Comparison of ENCODE assay signal across 12 cellular contexts in the genomic region with DNA sequence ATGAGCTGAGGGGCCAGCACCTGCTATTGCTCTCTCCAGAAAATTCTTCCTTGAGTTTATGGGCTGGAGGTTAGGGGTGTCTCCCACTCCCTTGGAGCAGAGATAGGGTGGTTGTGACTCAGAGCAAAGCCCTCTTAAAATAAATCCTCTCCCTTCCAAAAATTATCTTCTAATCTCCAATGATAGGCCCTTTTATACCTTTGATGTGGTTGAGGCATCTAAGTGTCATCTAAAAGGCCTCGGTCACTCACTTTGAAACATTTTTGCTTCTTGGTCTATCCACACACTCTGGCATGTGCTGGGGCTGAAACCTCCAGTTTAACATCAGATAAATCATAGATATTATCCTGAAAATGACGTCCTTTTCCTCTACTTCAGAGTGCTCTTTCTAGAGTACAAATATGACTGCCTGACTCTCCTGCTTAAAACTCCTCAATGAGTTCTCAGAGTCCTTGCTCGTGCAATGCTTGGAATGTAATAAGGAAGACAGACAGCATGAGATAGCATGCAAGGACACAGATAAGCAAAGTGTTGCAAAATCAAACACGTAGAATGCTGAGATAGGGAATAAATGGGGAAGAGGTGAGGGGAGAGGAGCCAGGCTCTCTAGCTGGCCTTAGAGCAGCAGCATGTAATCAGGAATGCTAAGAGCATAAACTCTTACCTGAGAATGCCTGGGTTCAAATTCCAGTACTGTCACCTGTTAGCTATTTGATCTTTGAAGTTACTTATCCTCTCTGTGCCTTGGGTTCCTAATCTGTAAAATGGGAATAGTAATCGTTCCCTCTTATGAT.
DNase-seq lines count a peak whose midpoint lies in the region; ATAC-seq and TF ChIP-seq lines count a peak whose summit lies in the region.
"Had no signal": no experiment of that assay in that cellular context is flagged by ENCODE, and none has a peak within 500 bp of the region (broad histone marks: within the 10 kb centered on the region; RNA-seq: fewer than 3 reads in every experiment).

No MANE protein-coding gene starts in this region.

- H3K27me3 ChIP-seq in left ventricle myocardium inferior (ENCODE audit: low read depth) (no peaks in the 10 kb centered on the region), lower lobe of right lung (ENCODE audit: low read depth) (no peaks in the 10 kb centered on the region), upper lobe of right lung (no peaks in the 10 kb centered on the region)
- H3K27me3 ChIP-seq: tibial artery had no signal

- H3K36me3 Mint-ChIP-seq in chondrocyte (ENCODE audit: low read depth): no peaks in the 10 kb centered on the region
- no peaks in the 10 kb centered on the region for H3K36me3 Mint-ChIP-seq in nephron progenitor cell (ENCODE audit: low read depth)

- H3K27ac ChIP-seq in left ventricle myocardium inferior (replicated peaks): no peak overlapping the region
- peak overlapping the region; percentile 9 for H3K27ac ChIP-seq in lower lobe of right lung
- H3K27ac ChIP-seq in upper lobe of right lung: no peak overlapping the region
- H3K27ac ChIP-seq: tibial artery, VCaP had no signal

- no peak for DNase-seq in Right ventricle myocardium superior
- no peak for DNase-seq in left ventricle myocardium inferior
- DNase-seq in chondrocyte (ENCODE audit: low spot score): no peak
- DNase-seq in lower lobe of right lung: no peak
- no peak for DNase-seq in upper lobe of right lung
- DNase-seq in nephron progenitor cell: no peak
- DNase-seq in activated CD8-positive, alpha-beta memory T cell treated with anti-CD3 and anti-CD28 coated beads, Interleukin-2, amount 50 U/mL, for 4 hours: no peak
- DNase-seq: activated naive CD8-positive, alpha-beta T cell treated with anti-CD3 and anti-CD28 coated beads, Interleukin-2, amount 50 U/mL, for 24 hours; tibial artery had no signal

- H3K9me3 Mint-ChIP-seq in chondrocyte (ENCODE audit: low read depth): no peaks in the 10 kb centered on the region
- H3K9me3 Mint-ChIP-seq in nephron progenitor cell: no peaks in the 10 kb centered on the region
- H3K9me3 Mint-ChIP-seq: activated naive CD8-positive, alpha-beta T cell treated with anti-CD3 and anti-CD28 coated beads, Interleukin-2, amount 50 U/mL, for 24 hours; dendritic cell treated with granulocyte-macrophage colony-stimulating factor and Interleukin-4, amounts not matched to agents 40 ng/mL and 50 ng/mL, for 4 days had no signal

- H3K4me1 Mint-ChIP-seq in chondrocyte (ENCODE audit: low read depth) (peaks cover 73% of the 10 kb centered on the region), nephron progenitor cell (peaks cover 79% of the 10 kb centered on the region)
- H3K4me1 Mint-ChIP-seq: activated naive CD8-positive, alpha-beta T cell treated with anti-CD3 and anti-CD28 coated beads, Interleukin-2, amount 50 U/mL, for 24 hours had no signal

- peaks cover 12% of the 10 kb centered on the region for H3K4me1 ChIP-seq in left ventricle myocardium inferior
- no peaks in the 10 kb centered on the region for H3K4me1 ChIP-seq in lower lobe of right lung
- peaks cover 15% of the 10 kb centered on the region for H3K4me1 ChIP-seq in upper lobe of right lung

- TF ChIP-seq CTCF in left ventricle myocardium inferior (IDR thresholded peaks at IDR 0.05; ENCODE audit: borderline replicate concordance) (no peak), chondrocyte (IDR thresholded peaks at IDR 0.05) (no peak), lower lobe of right lung (IDR thresholded peaks at IDR 0.05) (no peak), upper lobe of right lung (IDR thresholded peaks at IDR 0.05) (no peak), nephron progenitor cell (IDR thresholded peaks at IDR 0.05) (no peak)

- intact Hi-C loops in Right ventricle myocardium superior (cut with DNase I): no loop called here
- intact Hi-C loops in left ventricle myocardium inferior (cut with micrococcal nuclease): no loop called here
- intact Hi-C loops in lower lobe of right lung (cut with DNase I): no loop called here
- intact Hi-C loops in upper lobe of right lung (cut with DNase I): no loop called here

- H3K36me3 ChIP-seq in left ventricle myocardium inferior: no peaks in the 10 kb centered on the region
- no peaks in the 10 kb centered on the region for H3K36me3 ChIP-seq in lower lobe of right lung
- H3K36me3 ChIP-seq in upper lobe of right lung: no peaks in the 10 kb centered on the region
- H3K36me3 ChIP-seq: tibial artery had no signal

- H3K9me3 ChIP-seq in left ventricle myocardium inferior (replicated peaks) (no peaks in the 10 kb centered on the region), lower lobe of right lung (no peaks in the 10 kb centered on the region), upper lobe of right lung (no peaks in the 10 kb centered on the region)
- H3K9me3 ChIP-seq: tibial artery had no signal

- H3K4me3 Mint-ChIP-seq in chondrocyte (ENCODE audit: unreplicated experiment) (no peak overlapping the region), nephron progenitor cell (no peak overlapping the region)
- H3K4me3 Mint-ChIP-seq: activated naive CD8-positive, alpha-beta T cell treated with anti-CD3 and anti-CD28 coated beads, Interleukin-2, amount 50 U/mL, for 24 hours; dendritic cell treated with granulocyte-macrophage colony-stimulating factor and Interleukin-4, amounts not matched to agents 40 ng/mL and 50 ng/mL, for 4 days had no signal

- no peaks in the 10 kb centered on the region for H3K27me3 Mint-ChIP-seq in chondrocyte (ENCODE audit: low read depth)
- no peaks in the 10 kb centered on the region for H3K27me3 Mint-ChIP-seq in nephron progenitor cell (ENCODE audit: low read depth, poor library complexity)
- H3K27me3 Mint-ChIP-seq: dendritic cell treated with granulocyte-macrophage colony-stimulating factor and Interleukin-4, amounts not matched to agents 40 ng/mL and 50 ng/mL, for 4 days had no signal

- H3K27ac Mint-ChIP-seq in chondrocyte (ENCODE audit: unreplicated experiment) (peak overlapping the region; percentile 2), nephron progenitor cell (no peak overlapping the region)
- H3K27ac Mint-ChIP-seq: activated naive CD8-positive, alpha-beta T cell treated with anti-CD3 and anti-CD28 coated beads, Interleukin-2, amount 50 U/mL, for 24 hours; dendritic cell treated with granulocyte-macrophage colony-stimulating factor and Interleukin-4, amounts not matched to agents 40 ng/mL and 50 ng/mL, for 4 days had no signal

- ATAC-seq in Right ventricle myocardium superior (ENCODE audit: poor library complexity) (peak; percentile 58), lower lobe of right lung (peak; percentile 65 to 92), upper lobe of right lung (peak; percentile 88), GM19395 (IDR thresholded peaks at IDR 0.05; ENCODE audit: unreplicated experiment) (no peak)
- ATAC-seq: activated naive CD8-positive, alpha-beta T cell treated with anti-CD3 and anti-CD28 coated beads, Interleukin-2, amount 50 U/mL, for 24 hours had no signal

- H3K4me3 ChIP-seq in left ventricle myocardium inferior (no peak overlapping the region), lower lobe of right lung (no peak overlapping the region), upper lobe of right lung (no peak overlapping the region)
- H3K4me3 ChIP-seq: tibial artery had no signal
